8 cellular contexts compared by ENCODE assay signal in genomic region chr10:118754132-118754555, GRCh38. TPM values are rescaled to one million over a fixed set of nuclear protein-coding genes. Genes with fewer than 3 reads are reported as not detected.
DNase-seq lines count a peak whose midpoint lies in the region; ATAC-seq and TF ChIP-seq lines count a peak whose summit lies in the region.

No MANE protein-coding gene starts in this region.

- no peaks in the 10 kb centered on the region for H3K36me3 ChIP-seq in HCT116 (ENCODE audit: control insufficient read depth in 1 of 2, insufficient read depth in 2 of 2, low read length in 2 of 2)
- no peaks in the 10 kb centered on the region for H3K36me3 ChIP-seq in muscle layer of colon (ENCODE audit: insufficient read depth, low read length)

- H3K9ac ChIP-seq in HCT116 (ENCODE audit: low read length) (peak overlapping the region; percentile 81), muscle layer of colon (ENCODE audit: low read length) (peak overlapping the region; percentile 60)

- H2AFZ ChIP-seq in HCT116 (ENCODE audit: low read depth, low read length, poor library complexity, severe bottlenecking): no peak overlapping the region

- H3K4me3 Mint-ChIP-seq in activated CD8-positive, alpha-beta memory T cell treated with anti-CD3 and anti-CD28 coated beads, Interleukin-2, amount 10 ng/mL, durations not matched to agents 7 days and 5 days: peak overlapping the region; percentile 87

- TF ChIP-seq CTCF in GM12865 (IDR thresholded peaks at IDR 0.05; ENCODE audit: insufficient read depth, low read depth, low read length, missing control alignments): no peak
- TF ChIP-seq CTCF in HCT116 (IDR thresholded peaks at IDR 0.05 in 2 of 3, conservative IDR thresholded peaks at IDR 0.05 in 1 of 3; ENCODE audit: borderline replicate concordance in 1 of 3, insufficient read depth in 1 of 3, low read depth in 2 of 3, low read length in 2 of 3): no peak
- no peak for TF ChIP-seq CTCF in epithelial cell of esophagus (IDR thresholded peaks at IDR 0.05; ENCODE audit: insufficient read depth, low read depth, low read length, missing control alignments)

- peaks cover 10 to 21% of the 10 kb centered on the region in 2 experiments for H3K4me1 ChIP-seq in HCT116 (ENCODE audit: control insufficient read depth in 1 of 2, insufficient read depth in 2 of 2, low read length in 2 of 2)
- H3K4me1 ChIP-seq in muscle layer of colon (ENCODE audit: insufficient read depth, low read length): peaks cover 26% of the 10 kb centered on the region

- peaks cover 22% of the 10 kb centered on the region for H3K4me1 Mint-ChIP-seq in activated CD8-positive, alpha-beta memory T cell treated with anti-CD3 and anti-CD28 coated beads, Interleukin-2, amount 10 ng/mL, durations not matched to agents 7 days and 5 days

- H3K27ac ChIP-seq in HCT116 (ENCODE audit: low read depth, low read length) (peak overlapping the region; percentile 83), muscle layer of colon (ENCODE audit: low read depth, low read length) (peak overlapping the region; percentile 86), temporal lobe (ENCODE audit: low read depth, low read length) (peak overlapping the region; percentile 57)

- TF ChIP-seq POLR2A in HCT116 (IDR thresholded peaks at IDR 0.05; ENCODE audit: borderline replicate concordance, extremely low read depth, insufficient read depth, insufficient read length): no peak

- H3K27me3 ChIP-seq in HCT116 (ENCODE audit: insufficient read depth, low read length): no peaks in the 10 kb centered on the region
- H3K27me3 ChIP-seq in muscle layer of colon (ENCODE audit: control insufficient read depth in 1 of 2, insufficient read depth in 2 of 2, low read length in 2 of 2): no peaks in the 10 kb centered on the region

- peaks cover 57% of the 10 kb centered on the region for H3K79me2 ChIP-seq in HCT116 (ENCODE audit: insufficient read depth, low read length)

- H3K4me3 ChIP-seq in GM12865 (ENCODE audit: low read depth, low read length): peak overlapping the region; percentile 89
- peak overlapping the region; percentile 81 to 94 for H3K4me3 ChIP-seq in HCT116 (replicated peaks in 1 of 2; ENCODE audit: low read depth in 1 of 2, low read length in 2 of 2)
- peak overlapping the region; percentile 92 for H3K4me3 ChIP-seq in epithelial cell of esophagus (ENCODE audit: low read length)
- H3K4me3 ChIP-seq in muscle layer of colon (ENCODE audit: low read depth in 1 of 2, low read length in 2 of 2): peak overlapping the region; percentile 81 to 99

- TF ChIP-seq RAD21 in HCT116 (IDR thresholded peaks at IDR 0.05; ENCODE audit: low read depth): no peak

- CTCF ChIA-PET in HCT116 (lab: Charles Lee): interaction anchor here (1.5 to 2.5 kb wide), 2 partner anchors 34 to 96 kb away, joined by 4 to 17 read pairs; no protein-coding TSS in a partner anchor
- CTCF ChIA-PET in activated CD8-positive, alpha-beta memory T cell treated with anti-CD3 and anti-CD28 coated beads, Interleukin-2, amount 10 ng/mL, durations not matched to agents 7 days and 5 days (lab: Charles Lee): interaction anchor here (0.6 to 2.6 kb wide), 6 partner anchors 10 to 1354 kb away, joined by 3 to 15 read pairs (median 6); no protein-coding TSS in a partner anchor

- H3K9me3 ChIP-seq in HCT116 (ENCODE audit: control insufficient read depth in 1 of 2, insufficient read depth in 1 of 2, low read depth in 1 of 2, low read length in 2 of 2) (no peaks in the 10 kb centered on the region), muscle layer of colon (ENCODE audit: low read length) (no peaks in the 10 kb centered on the region)

- RAD21 ChIA-PET in HCT116 (lab: Charles Lee; ENCODE audit: low non-redundant PET in 1 of 2, low total read pairs in 2 of 2, uncharacterized antibody in 2 of 2, unreplicated experiment in 2 of 2): interaction anchor here in 1 of 2 experiments (0.7 kb wide), 1 partner anchor 89 kb away, joined by 4 read pairs; no protein-coding TSS in a partner anchor

- H3K27ac Mint-ChIP-seq in activated CD8-positive, alpha-beta memory T cell treated with anti-CD3 and anti-CD28 coated beads, Interleukin-2, amount 10 ng/mL, durations not matched to agents 7 days and 5 days: peak overlapping the region; percentile 81

- intact Hi-C loops in HCT116 (cut with micrococcal nuclease): no loop called here

- no peaks in the 10 kb centered on the region for H3K9me3 Mint-ChIP-seq in activated CD8-positive, alpha-beta memory T cell treated with anti-CD3 and anti-CD28 coated beads, Interleukin-2, amount 10 ng/mL, durations not matched to agents 7 days and 5 days (ENCODE audit: low read depth)

- DNase-seq in GM12865 (ENCODE audit: low read depth): peak; percentile 48
- no peak for DNase-seq in HCT116 (ENCODE audit: low read depth, low spot score)
- DNase-seq in NCI-H1105 (lab: John Stamatoyannopoulos, UW): peak; percentile 3
- DNase-seq in activated CD8-positive, alpha-beta memory T cell treated with anti-CD3 and anti-CD28 coated beads, Interleukin-2, amount 10 ng/mL, durations not matched to agents 7 days and 5 days: peak; percentile 62
- peak; percentile 50 for DNase-seq in epithelial cell of esophagus (ENCODE audit: low read depth)
- no peak for DNase-seq in NCI-H2029 (lab: John Stamatoyannopoulos, UW)

- H3K36me3 Mint-ChIP-seq in activated CD8-positive, alpha-beta memory T cell treated with anti-CD3 and anti-CD28 coated beads, Interleukin-2, amount 10 ng/mL, durations not matched to agents 7 days and 5 days: peaks cover 11% of the 10 kb centered on the region

- H3K4me2 ChIP-seq in HCT116 (ENCODE audit: low read length): peak overlapping the region; percentile 92

- H4K20me1 ChIP-seq in HCT116 (ENCODE audit: insufficient read depth): peaks cover 16% of the 10 kb centered on the region

- ATAC-seq in HCT116: peak; percentile 22
- ATAC-seq in activated CD8-positive, alpha-beta memory T cell treated with anti-CD3 and anti-CD28 coated beads, Interleukin-2, amount 10 ng/mL, durations not matched to agents 7 days and 5 days: no peak

- no peaks in the 10 kb centered on the region for H3K9me2 ChIP-seq in HCT116 (ENCODE audit: insufficient read depth)

- POLR2A ChIA-PET in HCT116 (lab: Charles Lee): interaction anchor here (1.2 to 1.8 kb wide), 4 partner anchors 10 to 91 kb away, joined by 4 to 8 read pairs (median 6); no protein-coding TSS in a partner anchor

- no TSS peak for BruUV-seq in HCT116 (replicated peaks; lab: Mats Ljungman, UMichigan)

- peaks cover 9% of the 10 kb centered on the region for H3K27me3 Mint-ChIP-seq in activated CD8-positive, alpha-beta memory T cell treated with anti-CD3 and anti-CD28 coated beads, Interleukin-2, amount 10 ng/mL, durations not matched to agents 7 days and 5 days

TF ChIP-seq in HCT116, 20 proteins besides CTCF, POLR2A, EP300 and RAD21:
- TF ChIP-seq CEBPB (IDR thresholded peaks at IDR 0.05; ENCODE audit: low read depth): no peak
- TF ChIP-seq SRF (IDR thresholded peaks at IDR 0.05; ENCODE audit: low read depth): no peak
- no peak for TF ChIP-seq EGR1 (IDR thresholded peaks at IDR 0.05; ENCODE audit: low read depth)
- TF ChIP-seq ZNF274 (IDR thresholded peaks at IDR 0.05; ENCODE audit: low read depth, low read length): no peak
- TF ChIP-seq ELF1 (IDR thresholded peaks at IDR 0.05; ENCODE audit: borderline replicate concordance, low read depth): no peak
- TF ChIP-seq YY1 (IDR thresholded peaks at IDR 0.05; ENCODE audit: extremely low read depth, insufficient replicate concordance, low read depth, low read length): no peak
- no peak for TF ChIP-seq JUND (IDR thresholded peaks at IDR 0.05)
- TF ChIP-seq, protein P1, sequence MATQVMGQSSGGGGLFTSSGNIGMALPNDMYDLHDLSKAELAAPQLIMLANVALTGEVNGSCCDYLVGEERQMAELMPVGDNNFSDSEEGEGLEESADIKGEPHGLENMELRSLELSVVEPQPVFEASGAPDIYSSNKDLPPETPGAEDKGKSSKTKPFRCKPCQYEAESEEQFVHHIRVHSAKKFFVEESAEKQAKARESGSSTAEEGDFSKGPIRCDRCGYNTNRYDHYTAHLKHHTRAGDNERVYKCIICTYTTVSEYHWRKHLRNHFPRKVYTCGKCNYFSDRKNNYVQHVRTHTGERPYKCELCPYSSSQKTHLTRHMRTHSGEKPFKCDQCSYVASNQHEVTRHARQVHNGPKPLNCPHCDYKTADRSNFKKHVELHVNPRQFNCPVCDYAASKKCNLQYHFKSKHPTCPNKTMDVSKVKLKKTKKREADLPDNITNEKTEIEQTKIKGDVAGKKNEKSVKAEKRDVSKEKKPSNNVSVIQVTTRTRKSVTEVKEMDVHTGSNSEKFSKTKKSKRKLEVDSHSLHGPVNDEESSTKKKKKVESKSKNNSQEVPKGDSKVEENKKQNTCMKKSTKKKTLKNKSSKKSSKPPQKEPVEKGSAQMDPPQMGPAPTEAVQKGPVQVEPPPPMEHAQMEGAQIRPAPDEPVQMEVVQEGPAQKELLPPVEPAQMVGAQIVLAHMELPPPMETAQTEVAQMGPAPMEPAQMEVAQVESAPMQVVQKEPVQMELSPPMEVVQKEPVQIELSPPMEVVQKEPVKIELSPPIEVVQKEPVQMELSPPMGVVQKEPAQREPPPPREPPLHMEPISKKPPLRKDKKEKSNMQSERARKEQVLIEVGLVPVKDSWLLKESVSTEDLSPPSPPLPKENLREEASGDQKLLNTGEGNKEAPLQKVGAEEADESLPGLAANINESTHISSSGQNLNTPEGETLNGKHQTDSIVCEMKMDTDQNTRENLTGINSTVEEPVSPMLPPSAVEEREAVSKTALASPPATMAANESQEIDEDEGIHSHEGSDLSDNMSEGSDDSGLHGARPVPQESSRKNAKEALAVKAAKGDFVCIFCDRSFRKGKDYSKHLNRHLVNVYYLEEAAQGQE (IDR thresholded peaks at IDR 0.05; ENCODE audit: low read depth): no peak
- TF ChIP-seq ZFX (IDR thresholded peaks at IDR 0.05): no peak; the same call in 1 of the 2 replicates
- no peak for TF ChIP-seq MAX (IDR thresholded peaks at IDR 0.05)
- no peak for TF ChIP-seq TCF7L2 (IDR thresholded peaks at IDR 0.05; ENCODE audit: borderline replicate concordance, extremely low read depth, insufficient read depth, insufficient read length)
- TF ChIP-seq EZH2 (IDR thresholded peaks at IDR 0.05): no peak
- no peak for TF ChIP-seq EZH2phosphoT487 (IDR thresholded peaks at IDR 0.05; ENCODE audit: borderline replicate concordance)
- no peak for TF ChIP-seq FOSL1 (IDR thresholded peaks at IDR 0.05; ENCODE audit: low read depth)

RNA-seq across cellular contexts. Expression of gene CACUL1, which starts 0.6 kb away (rescaled TPM):
- total RNA-seq in HCT116 (2021; ENCODE audit: unreplicated experiment): 67.5 TPM
- polyA plus RNA-seq in HCT116 (2012): 15.7 and 16.0 TPM in 2 replicates
- 10 to 100 TPM; 25.6 to 26.4 TPM for total RNA-seq in activated CD8-positive, alpha-beta memory T cell treated with anti-CD3 and anti-CD28 coated beads, Interleukin-2, amount 10 ng/mL, durations not matched to agents 7 days and 5 days
- 24.1 TPM for total RNA-seq in temporal lobe

Comparison
In these comparisons a context has a peak if more than half of its experiments do, and no peak if none do; other contexts are left out.
1. DNase-seq: peak in GM12865 (single experiment), NCI-H1105 (single experiment), activated CD8-positive, alpha-beta memory T cell treated with anti-CD3 and anti-CD28 coated beads, Interleukin-2, amount 10 ng/mL, durations not matched to agents 7 days and 5 days (single experiment) and epithelial cell of esophagus (single experiment); none in HCT116 (single experiment) and NCI-H2029 (single experiment).
2. Peak in every context shown above with its lines, with median percentiles within 50 percentile points of each other: H3K4me3 ChIP-seq and H3K27ac ChIP-seq.